Comparison of ENCODE assay signal across 12 cellular contexts in the genomic region with DNA sequence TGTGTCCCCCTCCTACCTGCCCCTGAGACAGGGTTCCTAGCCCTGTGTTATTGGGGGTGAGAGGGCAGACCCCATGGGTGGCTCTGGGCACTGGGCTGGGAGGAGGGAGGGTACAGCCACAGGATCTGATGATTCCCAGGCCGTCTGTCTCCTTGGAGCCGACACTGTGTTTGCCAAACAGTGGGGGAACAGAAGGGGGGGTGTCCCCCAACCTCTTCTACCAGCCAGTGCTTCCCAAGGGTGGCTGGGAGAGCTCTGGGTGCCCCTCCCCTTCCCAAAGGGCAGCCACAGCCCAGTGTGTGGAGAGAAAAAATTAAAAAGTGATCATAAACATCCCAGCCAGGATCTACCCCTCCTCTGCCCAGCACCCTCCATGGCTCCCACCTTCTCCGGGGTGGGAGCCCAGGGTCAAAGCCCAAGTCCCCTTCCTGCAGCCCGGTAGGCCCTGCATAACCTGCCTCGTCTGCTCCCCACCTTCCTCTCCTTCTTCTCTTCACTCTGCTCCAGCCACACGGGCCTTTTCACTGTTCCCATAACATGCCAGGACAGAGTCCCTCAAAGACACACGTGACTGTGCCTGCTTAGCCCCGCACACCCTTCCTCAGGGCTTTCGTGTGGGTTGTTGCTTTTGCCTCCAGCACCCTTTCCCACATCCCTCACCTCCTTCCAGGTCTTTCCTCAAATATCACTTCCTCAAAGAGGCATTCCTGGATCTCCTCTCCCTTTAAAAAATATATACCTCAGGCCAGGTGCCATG. TPM values are rescaled to one million over a fixed set of nuclear protein-coding genes. Genes with fewer than 3 reads are reported as not detected.
DNase-seq lines count a peak whose midpoint lies in the region; ATAC-seq and TF ChIP-seq lines count a peak whose summit lies in the region.
"Had no signal": no experiment of that assay in that cellular context is flagged by ENCODE, and none has a peak within 500 bp of the region (broad histone marks: within the 10 kb centered on the region; RNA-seq: fewer than 3 reads in every experiment).

No MANE protein-coding gene starts in this region.

- TF ChIP-seq POLR2A in gastroesophageal sphincter (IDR thresholded peaks at IDR 0.05) = no peak

- WGBS in gastroesophageal sphincter (ENCODE audit: low coverage in 1 of 2), 2 donors = 17 to 27% methylated on average over 7 to 9 of the region's 9 CpGs

- intact Hi-C loops in dorsolateral prefrontal cortex (cut with DNase I) = no loop called here

- H3K9me3 ChIP-seq in RWPE2 (ENCODE audit: severe bottlenecking) (no peaks in the 10 kb centered on the region), gastroesophageal sphincter (no peaks in the 10 kb centered on the region)
- H3K9me3 ChIP-seq: thyroid gland had no signal

- no peak for TF ChIP-seq CTCF in RWPE2 (IDR thresholded peaks at IDR 0.05; ENCODE audit: poor library complexity, severe bottlenecking)
- TF ChIP-seq CTCF in gastroesophageal sphincter (IDR thresholded peaks at IDR 0.05) = no peak
- TF ChIP-seq CTCF in dorsolateral prefrontal cortex (IDR thresholded peaks at IDR 0.05 in 54 of 56, conservative IDR thresholded peaks at IDR 0.05 in 2 of 56; ENCODE audit: low read depth in 1 of 56, partially characterized antibody in 56 of 56) = no peak

- H3K9ac ChIP-seq in rectal smooth muscle tissue (ENCODE audit: low read length) = no peak overlapping the region

- no peak for TF ChIP-seq EP300 in gastroesophageal sphincter (IDR thresholded peaks at IDR 0.05)

- peak; percentile 29; the same call in 2 of the 3 replicates for ATAC-seq in RWPE2 (ENCODE audit: low read depth)
- peak; percentile 37 for ATAC-seq in gastroesophageal sphincter
- ATAC-seq: CD8-positive, alpha-beta T cell; T-helper 17 cell had no signal

- no peak for DNase-seq in RWPE2 (ENCODE audit: low spot score)
- no peak for DNase-seq in dorsolateral prefrontal cortex
- DNase-seq in NCI-H2029 (lab: John Stamatoyannopoulos, UW) = no peak
- no peak for DNase-seq in activated effector memory CD4-positive, alpha-beta T cell treated with Interleukin-2 at 50 U/mL for 16 hours
- DNase-seq: activated CD8-positive, alpha-beta memory T cell treated with anti-CD3 and anti-CD28 coated beads for 24 hours; amniotic stem cell; CD8-positive, alpha-beta T cell; NCI-H1092; T-helper 17 cell; thyroid gland had no signal

- no peak overlapping the region for H3K4me3 ChIP-seq in RWPE2 (ENCODE audit: severe bottlenecking)
- H3K4me3 ChIP-seq in gastroesophageal sphincter = peak overlapping the region in 1 of 2 donors; percentile 62
- H3K4me3 ChIP-seq in rectal smooth muscle tissue (ENCODE audit: low read length) = no peak overlapping the region
- H3K4me3 ChIP-seq in dorsolateral prefrontal cortex = no peak overlapping the region
- H3K4me3 ChIP-seq: thyroid gland had no signal

- H3K36me3 ChIP-seq in RWPE2 (ENCODE audit: low read depth) = no peaks in the 10 kb centered on the region
- peaks cover 0 to 5% of the 10 kb centered on the region in 2 donors for H3K36me3 ChIP-seq in gastroesophageal sphincter
- no peaks in the 10 kb centered on the region for H3K36me3 ChIP-seq in rectal smooth muscle tissue (ENCODE audit: control insufficient read depth, insufficient read depth, low read length)
- H3K36me3 ChIP-seq: thyroid gland had no signal

- H3K4me1 ChIP-seq in RWPE2 (ENCODE audit: insufficient read depth, poor library complexity, severe bottlenecking) (peaks cover 10% of the 10 kb centered on the region), gastroesophageal sphincter (peaks cover 0 to 52% (median 12%) of the 10 kb centered on the region in 3 donors), rectal smooth muscle tissue (ENCODE audit: control insufficient read depth, insufficient read depth, low read length) (peaks cover 17% of the 10 kb centered on the region)
- H3K4me1 ChIP-seq: thyroid gland had no signal

- H3K27me3 ChIP-seq in RWPE2 (ENCODE audit: insufficient read depth, poor library complexity, severe bottlenecking) = no peaks in the 10 kb centered on the region
- no peaks in the 10 kb centered on the region for H3K27me3 ChIP-seq in gastroesophageal sphincter
- no peaks in the 10 kb centered on the region for H3K27me3 ChIP-seq in rectal smooth muscle tissue (ENCODE audit: control insufficient read depth, insufficient read depth, low read length)
- no peaks in the 10 kb centered on the region for H3K27me3 ChIP-seq in dorsolateral prefrontal cortex
- H3K27me3 ChIP-seq: thyroid gland had no signal

- H3K27ac ChIP-seq in RWPE2 (ENCODE audit: poor library complexity, severe bottlenecking) (peak overlapping the region; percentile 4), gastroesophageal sphincter (peak overlapping the region; percentile 78 to 99 (median 91)), rectal smooth muscle tissue (ENCODE audit: low read depth, low read length) (peak overlapping the region; percentile 99), dorsolateral prefrontal cortex (peak overlapping the region in 4 of 59 donors; percentile 11 to 37 (median 17))
- H3K27ac ChIP-seq: thyroid gland had no signal

RNA-seq across cellular contexts. Expression of a gene that starts 1.4 kb away (rescaled TPM):
- total RNA-seq in gastroesophageal sphincter = 100 to 1,000 TPM in 1 of 4 donors, 10 to 100 TPM in 3; 66.0 to 145 (median 87.5) TPM
- 10 to 100 TPM in 16 of 120 experiments, 1 to 10 TPM in 104; 1.4 to 28.3 (median 6.3) TPM for total RNA-seq in dorsolateral prefrontal cortex
- total RNA-seq: T-helper 17 cell had no signal

RNA-seq across cellular contexts. Expression of a gene that starts 15.3 kb away (rescaled TPM):
- 10 to 100 TPM in 2 of 4 donors, 1 to 10 TPM in 1, under 1 TPM in 1; 0.49 to 24.3 (median 11.2) TPM for total RNA-seq in gastroesophageal sphincter
- 10 to 100 TPM in 93 of 120 experiments, 1 to 10 TPM in 27; 5.4 to 56.3 (median 15.4) TPM for total RNA-seq in dorsolateral prefrontal cortex
- total RNA-seq: T-helper 17 cell had no signal

RNA-seq across cellular contexts. Expression of a gene that starts 20.1 kb away (rescaled TPM):
- total RNA-seq in gastroesophageal sphincter (1 to 10 TPM in 2 of 4 donors, not detected in 2; 2.1 to 8.5 TPM), dorsolateral prefrontal cortex (1 to 10 TPM in 34 of 120 experiments, under 1 TPM in 72, not detected in 14; 0.13 to 3.5 (median 0.68) TPM)
- total RNA-seq: CD8-positive, alpha-beta T cell had no signal

RNA-seq across cellular contexts. Expression of a gene that starts 39.8 kb away (rescaled TPM):
- total RNA-seq in gastroesophageal sphincter = 10 to 100 TPM in 1 of 4 donors, 1 to 10 TPM in 3; 2.0 to 12.4 (median 7.3) TPM
- 100 to 1,000 TPM in 56 of 120 experiments, 10 to 100 TPM in 64; 32.4 to 162 (median 98.7) TPM for total RNA-seq in dorsolateral prefrontal cortex

RNA-seq across cellular contexts. Expression of a gene that starts 47.6 kb away (rescaled TPM):
- total RNA-seq in gastroesophageal sphincter (10 to 100 TPM; 33.3 to 49.5 (median 36.2) TPM), dorsolateral prefrontal cortex (10 to 100 TPM; 42.3 to 73.8 (median 56.9) TPM)
